In the genomic region with DNA sequence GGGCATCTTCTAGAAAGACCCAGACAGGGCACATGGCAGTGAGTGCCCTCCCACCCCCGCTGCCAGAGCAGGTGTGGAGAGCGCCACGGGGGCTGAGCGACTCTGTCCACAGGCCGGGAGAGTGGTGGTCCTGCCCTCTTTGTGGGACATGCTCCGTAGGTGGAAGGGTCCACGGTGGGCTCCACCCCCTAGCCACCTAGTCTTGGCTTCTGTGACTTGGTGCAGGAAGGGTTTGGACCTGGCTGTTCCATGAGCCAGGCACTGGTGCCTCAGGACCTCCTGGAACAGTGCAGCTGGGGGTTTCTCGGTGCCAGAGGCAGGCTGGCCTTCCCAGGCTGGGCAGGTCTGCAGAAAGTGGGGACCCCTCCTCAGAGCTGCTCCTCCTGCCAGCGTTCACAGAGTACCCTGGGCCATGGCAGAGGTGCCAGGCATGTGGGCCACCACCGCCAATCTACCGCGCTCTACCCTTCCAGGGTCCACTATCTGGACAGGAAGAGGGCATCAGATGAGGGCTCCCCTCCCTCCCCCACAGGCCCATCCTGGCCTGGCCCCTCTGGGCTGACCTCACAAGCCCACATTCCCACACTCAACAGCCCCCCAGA, we compare ENCODE assay signal across 1 cellular context.
A peak's percentile ranks its signal among the peaks of the same experiment; 100 is the strongest.
TF ChIP-seq lines count a peak whose summit lies in the region.

No MANE protein-coding gene starts in this region.

TF ChIP-seq in HepG2, 621 proteins besides CTCF, POLR2A, EP300 and RAD21 (continued from another document):
- TF ChIP-seq CHD4 (IDR thresholded peaks at IDR 0.05; ENCODE audit: borderline replicate concordance, low read length) (0 out of 2 replicates have a peak, but pooled peaks have one; percentile 8), IRX3 (CRISPR knock-in tag; IDR thresholded peaks at IDR 0.05; ENCODE audit: borderline replicate concordance, low read depth) (no peak), PHF20 (CRISPR knock-in tag; IDR thresholded peaks at IDR 0.05) (no peak), SP4 (CRISPR knock-in tag; IDR thresholded peaks at IDR 0.05) (no peak), ZBTB7A (CRISPR knock-in tag; IDR thresholded peaks at IDR 0.05) (0 out of 2 replicates have a peak, but pooled peaks have one; percentile 5), ZNF7 (CRISPR knock-in tag; IDR thresholded peaks at IDR 0.05) (no peak), IRF1 (CRISPR knock-in tag; IDR thresholded peaks at IDR 0.05; ENCODE audit: low read depth) (no peak), MYNN (CRISPR knock-in tag; IDR thresholded peaks at IDR 0.05; ENCODE audit: low read depth) (no peak), ZNF253 (CRISPR knock-in tag; IDR thresholded peaks at IDR 0.05; ENCODE audit: borderline replicate concordance) (peak; percentile 73; the same call in 1 of the 2 replicates), SRY (CRISPR knock-in tag; IDR thresholded peaks at IDR 0.05) (0 out of 2 replicates have a peak, but pooled peaks have one; percentile 47), ZNF572 (CRISPR knock-in tag; IDR thresholded peaks at IDR 0.05) (no peak), EED (CRISPR knock-in tag; IDR thresholded peaks at IDR 0.05) (0 out of 2 replicates have a peak, but pooled peaks have one; percentile 34), FOXP1 (IDR thresholded peaks at IDR 0.05) (no peak), FOXP1 (CRISPR knock-in tag; IDR thresholded peaks at IDR 0.05) (no peak), BORCS8-MEF2B (CRISPR knock-in tag; IDR thresholded peaks at IDR 0.05) (peak; percentile 43; the same call in 1 of the 2 replicates), GABPB1 (CRISPR knock-in tag; IDR thresholded peaks at IDR 0.05) (no peak; the same call in 1 of the 2 replicates), RFX3 (CRISPR knock-in tag; IDR thresholded peaks at IDR 0.05) (no peak), MATR3 (CRISPR knock-in tag; IDR thresholded peaks at IDR 0.05) (no peak), GLI4 (CRISPR knock-in tag; IDR thresholded peaks at IDR 0.05; ENCODE audit: borderline replicate concordance) (no peak), CHCHD3 (CRISPR knock-in tag; IDR thresholded peaks at IDR 0.05) (no peak), SALL2 (CRISPR knock-in tag; IDR thresholded peaks at IDR 0.05) (0 out of 2 replicates have a peak, but pooled peaks have one; percentile 45), MYC (CRISPR knock-in tag; IDR thresholded peaks at IDR 0.05; ENCODE audit: borderline replicate concordance) (0 out of 2 replicates have a peak, but pooled peaks have one; percentile 9), HIC2 (CRISPR knock-in tag; IDR thresholded peaks at IDR 0.05; ENCODE audit: low read depth) (no peak), ZBTB42 (CRISPR knock-in tag; IDR thresholded peaks at IDR 0.05) (no peak), DNMT3B (CRISPR knock-in tag; conservative IDR thresholded peaks at IDR 0.05) (no peak), TERF1 (CRISPR knock-in tag; IDR thresholded peaks at IDR 0.05) (0 out of 2 replicates have a peak, but pooled peaks have one; percentile 16), ZNF441 (CRISPR knock-in tag; IDR thresholded peaks at IDR 0.05; ENCODE audit: borderline replicate concordance) (no peak), AGO2 (optimal IDR thresholded peaks at IDR 0.05; ENCODE audit: low read depth, low read length) (peak; percentile 54), ZNF616 (CRISPR knock-in tag; IDR thresholded peaks at IDR 0.05; ENCODE audit: low read depth) (no peak), SNAPC2 (CRISPR knock-in tag; IDR thresholded peaks at IDR 0.05) (0 out of 2 replicates have a peak, but pooled peaks have one; percentile 35), ZNF18 (CRISPR knock-in tag; IDR thresholded peaks at IDR 0.05; ENCODE audit: insufficient replicate concordance) (no peak), ZNF761 (CRISPR knock-in tag; conservative IDR thresholded peaks at IDR 0.05) (no peak), AKAP8 (CRISPR knock-in tag; IDR thresholded peaks at IDR 0.05) (0 out of 2 replicates have a peak, but pooled peaks have one; percentile 25), ISL2 (CRISPR knock-in tag; IDR thresholded peaks at IDR 0.05) (no peak), ZNF768 (CRISPR knock-in tag; IDR thresholded peaks at IDR 0.05) (peak; percentile 37; the same call in 1 of the 2 replicates)
- TF ChIP-seq, protein P1, sequence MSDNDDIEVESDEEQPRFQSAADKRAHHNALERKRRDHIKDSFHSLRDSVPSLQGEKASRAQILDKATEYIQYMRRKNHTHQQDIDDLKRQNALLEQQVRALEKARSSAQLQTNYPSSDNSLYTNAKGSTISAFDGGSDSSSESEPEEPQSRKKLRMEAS (IDR thresholded peaks at IDR 0.05) = no peak
- TF ChIP-seq, protein P2, sequence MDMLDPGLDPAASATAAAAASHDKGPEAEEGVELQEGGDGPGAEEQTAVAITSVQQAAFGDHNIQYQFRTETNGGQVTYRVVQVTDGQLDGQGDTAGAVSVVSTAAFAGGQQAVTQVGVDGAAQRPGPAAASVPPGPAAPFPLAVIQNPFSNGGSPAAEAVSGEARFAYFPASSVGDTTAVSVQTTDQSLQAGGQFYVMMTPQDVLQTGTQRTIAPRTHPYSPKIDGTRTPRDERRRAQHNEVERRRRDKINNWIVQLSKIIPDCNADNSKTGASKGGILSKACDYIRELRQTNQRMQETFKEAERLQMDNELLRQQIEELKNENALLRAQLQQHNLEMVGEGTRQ (IDR thresholded peaks at IDR 0.05; ENCODE audit: low read depth, low read length) = no peak
- TF ChIP-seq, protein P2 (CRISPR knock-in tag; IDR thresholded peaks at IDR 0.05; ENCODE audit: borderline replicate concordance) = no peak
- TF ChIP-seq, protein P3, sequence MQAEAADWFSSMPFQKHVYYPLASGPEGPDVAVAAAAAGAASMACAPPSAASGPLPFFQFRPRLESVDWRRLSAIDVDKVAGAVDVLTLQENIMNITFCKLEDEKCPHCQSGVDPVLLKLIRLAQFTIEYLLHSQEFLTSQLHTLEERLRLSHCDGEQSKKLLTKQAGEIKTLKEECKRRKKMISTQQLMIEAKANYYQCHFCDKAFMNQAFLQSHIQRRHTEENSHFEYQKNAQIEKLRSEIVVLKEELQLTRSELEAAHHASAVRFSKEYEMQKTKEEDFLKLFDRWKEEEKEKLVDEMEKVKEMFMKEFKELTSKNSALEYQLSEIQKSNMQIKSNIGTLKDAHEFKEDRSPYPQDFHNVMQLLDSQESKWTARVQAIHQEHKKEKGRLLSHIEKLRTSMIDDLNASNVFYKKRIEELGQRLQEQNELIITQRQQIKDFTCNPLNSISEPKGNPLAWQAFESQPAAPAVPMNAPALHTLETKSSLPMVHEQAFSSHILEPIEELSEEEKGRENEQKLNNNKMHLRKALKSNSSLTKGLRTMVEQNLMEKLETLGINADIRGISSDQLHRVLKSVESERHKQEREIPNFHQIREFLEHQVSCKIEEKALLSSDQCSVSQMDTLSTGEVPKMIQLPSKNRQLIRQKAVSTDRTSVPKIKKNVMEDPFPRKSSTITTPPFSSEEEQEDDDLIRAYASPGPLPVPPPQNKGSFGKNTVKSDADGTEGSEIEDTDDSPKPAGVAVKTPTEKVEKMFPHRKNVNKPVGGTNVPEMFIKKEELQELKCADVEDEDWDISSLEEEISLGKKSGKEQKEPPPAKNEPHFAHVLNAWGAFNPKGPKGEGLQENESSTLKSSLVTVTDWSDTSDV (CRISPR knock-in tag; IDR thresholded peaks at IDR 0.05) = peak; percentile 47; the same call in 1 of the 2 replicates
